2 cellular contexts compared by ENCODE assay signal in the genomic region with DNA sequence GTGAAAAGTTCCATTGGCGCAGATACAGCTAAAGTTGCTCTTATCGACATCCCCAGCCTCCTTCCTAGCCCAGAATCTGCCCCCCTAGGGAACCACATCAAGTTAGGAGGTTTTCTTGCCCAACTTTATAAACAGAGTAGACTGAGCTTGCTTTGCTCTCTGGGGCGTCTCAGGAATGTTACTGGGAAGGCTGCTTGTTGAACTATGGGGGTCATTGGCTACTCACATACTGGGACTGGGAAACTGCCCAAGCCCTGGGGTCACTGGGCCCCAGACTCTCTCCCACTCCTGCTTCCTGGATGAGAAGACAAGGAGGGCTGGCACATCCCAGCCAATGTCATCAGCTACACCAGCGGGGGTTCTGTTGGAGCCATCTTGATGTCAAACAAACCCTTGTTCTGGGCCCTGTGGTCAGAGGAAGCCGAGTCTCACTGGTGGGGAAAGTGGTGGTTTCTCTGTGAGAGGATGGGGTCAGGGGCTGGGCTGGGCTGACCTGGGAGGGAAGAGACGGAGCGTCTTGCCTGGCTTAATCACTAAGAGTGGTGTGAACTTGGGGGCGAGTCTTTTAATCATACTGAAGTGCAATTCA.
TF ChIP-seq lines count a peak whose summit lies in the region.

No MANE protein-coding gene starts in this region.

TF ChIP-seq in GM23338, 12 proteins besides CTCF, POLR2A, EP300 and RAD21:
- TF ChIP-seq EZH2phosphoT487 (IDR thresholded peaks at IDR 0.05; ENCODE audit: unreplicated experiment): no peak

TF ChIP-seq in HepG2, 621 proteins besides CTCF, POLR2A, EP300 and RAD21:
- TF ChIP-seq ZFY (CRISPR knock-in tag; IDR thresholded peaks at IDR 0.05): 0 out of 2 replicates have a peak, but pooled peaks have one; percentile 1
- no peak for TF ChIP-seq NBN (conservative IDR thresholded peaks at IDR 0.05)
- TF ChIP-seq ZNF292 (CRISPR knock-in tag; IDR thresholded peaks at IDR 0.05; ENCODE audit: borderline replicate concordance, low read depth): 0 out of 2 replicates have a peak, but pooled peaks have one; percentile 13
- TF ChIP-seq ZNF883 (CRISPR knock-in tag; IDR thresholded peaks at IDR 0.05; ENCODE audit: not compliant biosample characterization): peak; percentile 64
- TF ChIP-seq ZNF547 (CRISPR knock-in tag; IDR thresholded peaks at IDR 0.05): no peak
- no peak for TF ChIP-seq ZNF550 (CRISPR knock-in tag; IDR thresholded peaks at IDR 0.05; ENCODE audit: borderline replicate concordance)
- no peak for TF ChIP-seq ZNF75D (CRISPR knock-in tag; IDR thresholded peaks at IDR 0.05; ENCODE audit: borderline replicate concordance)
- TF ChIP-seq ZSCAN12 (CRISPR knock-in tag; IDR thresholded peaks at IDR 0.05): no peak
- TF ChIP-seq, protein P1, sequence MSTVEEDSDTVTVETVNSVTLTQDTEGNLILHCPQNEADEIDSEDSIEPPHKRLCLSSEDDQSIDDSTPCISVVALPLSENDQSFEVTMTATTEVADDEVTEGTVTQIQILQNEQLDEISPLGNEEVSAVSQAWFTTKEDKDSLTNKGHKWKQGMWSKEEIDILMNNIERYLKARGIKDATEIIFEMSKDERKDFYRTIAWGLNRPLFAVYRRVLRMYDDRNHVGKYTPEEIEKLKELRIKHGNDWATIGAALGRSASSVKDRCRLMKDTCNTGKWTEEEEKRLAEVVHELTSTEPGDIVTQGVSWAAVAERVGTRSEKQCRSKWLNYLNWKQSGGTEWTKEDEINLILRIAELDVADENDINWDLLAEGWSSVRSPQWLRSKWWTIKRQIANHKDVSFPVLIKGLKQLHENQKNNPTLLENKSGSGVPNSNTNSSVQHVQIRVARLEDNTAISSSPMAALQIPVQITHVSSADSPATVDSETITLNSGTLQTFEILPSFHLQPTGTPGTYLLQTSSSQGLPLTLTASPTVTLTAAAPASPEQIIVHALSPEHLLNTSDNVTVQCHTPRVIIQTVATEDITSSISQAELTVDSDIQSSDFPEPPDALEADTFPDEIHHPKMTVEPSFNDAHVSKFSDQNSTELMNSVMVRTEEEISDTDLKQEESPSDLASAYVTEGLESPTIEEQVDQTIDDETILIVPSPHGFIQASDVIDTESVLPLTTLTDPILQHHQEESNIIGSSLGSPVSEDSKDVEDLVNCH (CRISPR knock-in tag; IDR thresholded peaks at IDR 0.05): no peak
- TF ChIP-seq, protein P2, sequence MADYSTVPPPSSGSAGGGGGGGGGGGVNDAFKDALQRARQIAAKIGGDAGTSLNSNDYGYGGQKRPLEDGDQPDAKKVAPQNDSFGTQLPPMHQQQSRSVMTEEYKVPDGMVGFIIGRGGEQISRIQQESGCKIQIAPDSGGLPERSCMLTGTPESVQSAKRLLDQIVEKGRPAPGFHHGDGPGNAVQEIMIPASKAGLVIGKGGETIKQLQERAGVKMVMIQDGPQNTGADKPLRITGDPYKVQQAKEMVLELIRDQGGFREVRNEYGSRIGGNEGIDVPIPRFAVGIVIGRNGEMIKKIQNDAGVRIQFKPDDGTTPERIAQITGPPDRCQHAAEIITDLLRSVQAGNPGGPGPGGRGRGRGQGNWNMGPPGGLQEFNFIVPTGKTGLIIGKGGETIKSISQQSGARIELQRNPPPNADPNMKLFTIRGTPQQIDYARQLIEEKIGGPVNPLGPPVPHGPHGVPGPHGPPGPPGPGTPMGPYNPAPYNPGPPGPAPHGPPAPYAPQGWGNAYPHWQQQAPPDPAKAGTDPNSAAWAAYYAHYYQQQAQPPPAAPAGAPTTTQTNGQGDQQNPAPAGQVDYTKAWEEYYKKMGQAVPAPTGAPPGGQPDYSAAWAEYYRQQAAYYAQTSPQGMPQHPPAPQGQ (CRISPR knock-in tag; IDR thresholded peaks at IDR 0.05; ENCODE audit: borderline replicate concordance): 0 out of 2 replicates have a peak, but pooled peaks have one; percentile 58
- TF ChIP-seq NCOA2 (CRISPR knock-in tag; IDR thresholded peaks at IDR 0.05): 0 out of 2 replicates have a peak, but pooled peaks have one; percentile 12
- TF ChIP-seq ZNF572 (CRISPR knock-in tag; IDR thresholded peaks at IDR 0.05): 0 out of 2 replicates have a peak, but pooled peaks have one; percentile 37
- TF ChIP-seq, protein P3, sequence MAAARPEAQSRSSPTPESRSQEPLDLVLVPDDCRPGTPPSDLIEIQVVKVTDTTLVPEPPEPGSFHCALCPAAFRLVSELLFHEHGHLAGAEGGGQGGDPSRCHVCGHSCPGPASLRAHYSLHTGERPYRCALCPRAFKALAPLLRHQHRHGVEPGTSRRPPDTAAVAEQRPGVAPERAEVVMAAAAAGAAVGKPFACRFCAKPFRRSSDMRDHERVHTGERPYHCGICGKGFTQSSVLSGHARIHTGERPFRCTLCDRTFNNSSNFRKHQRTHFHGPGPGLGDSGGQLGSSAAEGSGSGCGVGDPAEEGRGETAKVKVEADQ (CRISPR knock-in tag; IDR thresholded peaks at IDR 0.05; ENCODE audit: borderline replicate concordance): 0 out of 2 replicates have a peak, but pooled peaks have one; percentile 31
- TF ChIP-seq, protein P4, sequence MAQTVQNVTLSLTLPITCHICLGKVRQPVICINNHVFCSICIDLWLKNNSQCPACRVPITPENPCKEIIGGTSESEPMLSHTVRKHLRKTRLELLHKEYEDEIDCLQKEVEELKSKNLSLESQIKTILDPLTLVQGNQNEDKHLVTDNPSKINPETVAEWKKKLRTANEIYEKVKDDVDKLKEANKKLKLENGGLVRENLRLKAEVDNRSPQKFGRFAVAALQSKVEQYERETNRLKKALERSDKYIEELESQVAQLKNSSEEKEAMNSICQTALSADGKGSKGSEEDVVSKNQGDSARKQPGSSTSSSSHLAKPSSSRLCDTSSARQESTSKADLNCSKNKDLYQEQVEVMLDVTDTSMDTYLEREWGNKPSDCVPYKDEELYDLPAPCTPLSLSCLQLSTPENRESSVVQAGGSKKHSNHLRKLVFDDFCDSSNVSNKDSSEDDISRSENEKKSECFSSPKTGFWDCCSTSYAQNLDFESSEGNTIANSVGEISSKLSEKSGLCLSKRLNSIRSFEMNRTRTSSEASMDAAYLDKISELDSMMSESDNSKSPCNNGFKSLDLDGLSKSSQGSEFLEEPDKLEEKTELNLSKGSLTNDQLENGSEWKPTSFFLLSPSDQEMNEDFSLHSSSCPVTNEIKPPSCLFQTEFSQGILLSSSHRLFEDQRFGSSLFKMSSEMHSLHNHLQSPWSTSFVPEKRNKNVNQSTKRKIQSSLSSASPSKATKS (CRISPR knock-in tag; IDR thresholded peaks at IDR 0.05): no peak
- TF ChIP-seq HIVEP1 (CRISPR knock-in tag; IDR thresholded peaks at IDR 0.05): no peak
- TF ChIP-seq, protein P5, sequence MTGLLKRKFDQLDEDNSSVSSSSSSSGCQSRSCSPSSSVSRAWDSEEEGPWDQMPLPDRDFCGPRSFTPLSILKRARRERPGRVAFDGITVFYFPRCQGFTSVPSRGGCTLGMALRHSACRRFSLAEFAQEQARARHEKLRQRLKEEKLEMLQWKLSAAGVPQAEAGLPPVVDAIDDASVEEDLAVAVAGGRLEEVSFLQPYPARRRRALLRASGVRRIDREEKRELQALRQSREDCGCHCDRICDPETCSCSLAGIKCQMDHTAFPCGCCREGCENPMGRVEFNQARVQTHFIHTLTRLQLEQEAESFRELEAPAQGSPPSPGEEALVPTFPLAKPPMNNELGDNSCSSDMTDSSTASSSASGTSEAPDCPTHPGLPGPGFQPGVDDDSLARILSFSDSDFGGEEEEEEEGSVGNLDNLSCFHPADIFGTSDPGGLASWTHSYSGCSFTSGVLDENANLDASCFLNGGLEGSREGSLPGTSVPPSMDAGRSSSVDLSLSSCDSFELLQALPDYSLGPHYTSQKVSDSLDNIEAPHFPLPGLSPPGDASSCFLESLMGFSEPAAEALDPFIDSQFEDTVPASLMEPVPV (CRISPR knock-in tag; IDR thresholded peaks at IDR 0.05): no peak
- no peak for TF ChIP-seq KDM2A (CRISPR knock-in tag; IDR thresholded peaks at IDR 0.05; ENCODE audit: borderline replicate concordance, low read depth)
- no peak for TF ChIP-seq ZSCAN31 (CRISPR knock-in tag; IDR thresholded peaks at IDR 0.05; ENCODE audit: low read depth)
- TF ChIP-seq SMYD3 (CRISPR knock-in tag; IDR thresholded peaks at IDR 0.05): no peak
- TF ChIP-seq NFKB2 (CRISPR knock-in tag; IDR thresholded peaks at IDR 0.05; ENCODE audit: borderline replicate concordance): peak; percentile 46; the same call in 1 of the 2 replicates
- TF ChIP-seq TBX2 (CRISPR knock-in tag; IDR thresholded peaks at IDR 0.05; ENCODE audit: borderline replicate concordance): no peak
- 0 out of 2 replicates have a peak, but pooled peaks have one; percentile 43 for TF ChIP-seq ZNF598 (CRISPR knock-in tag; IDR thresholded peaks at IDR 0.05; ENCODE audit: borderline replicate concordance)
- no peak for TF ChIP-seq ZNF3 (CRISPR knock-in tag; IDR thresholded peaks at IDR 0.05)
- TF ChIP-seq NCOA1 (CRISPR knock-in tag; IDR thresholded peaks at IDR 0.05): no peak
- no peak for TF ChIP-seq ZNF329 (CRISPR knock-in tag; IDR thresholded peaks at IDR 0.05; ENCODE audit: low read depth)
- TF ChIP-seq ZBTB3 (CRISPR knock-in tag; IDR thresholded peaks at IDR 0.05; ENCODE audit: borderline replicate concordance, low read depth): no peak
- no peak for TF ChIP-seq JARID2 (CRISPR knock-in tag; IDR thresholded peaks at IDR 0.05; ENCODE audit: insufficient replicate concordance)
- TF ChIP-seq, protein P6, sequence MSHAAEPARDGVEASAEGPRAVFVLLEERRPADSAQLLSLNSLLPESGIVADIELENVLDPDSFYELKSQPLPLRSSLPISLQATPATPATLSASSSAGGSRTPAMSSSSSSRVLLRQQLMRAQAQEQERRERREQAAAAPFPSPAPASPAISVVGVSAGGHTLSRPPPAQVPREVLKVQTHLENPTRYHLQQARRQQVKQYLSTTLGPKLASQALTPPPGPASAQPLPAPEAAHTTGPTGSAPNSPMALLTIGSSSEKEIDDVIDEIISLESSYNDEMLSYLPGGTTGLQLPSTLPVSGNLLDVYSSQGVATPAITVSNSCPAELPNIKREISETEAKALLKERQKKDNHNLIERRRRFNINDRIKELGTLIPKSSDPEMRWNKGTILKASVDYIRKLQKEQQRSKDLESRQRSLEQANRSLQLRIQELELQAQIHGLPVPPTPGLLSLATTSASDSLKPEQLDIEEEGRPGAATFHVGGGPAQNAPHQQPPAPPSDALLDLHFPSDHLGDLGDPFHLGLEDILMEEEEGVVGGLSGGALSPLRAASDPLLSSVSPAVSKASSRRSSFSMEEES (CRISPR knock-in tag; IDR thresholded peaks at IDR 0.05): no peak
- TF ChIP-seq NPAS2 (CRISPR knock-in tag; IDR thresholded peaks at IDR 0.05; ENCODE audit: borderline replicate concordance): 0 out of 2 replicates have a peak, but pooled peaks have one; percentile 43
- TF ChIP-seq ZNF44 (CRISPR knock-in tag; IDR thresholded peaks at IDR 0.05): 0 out of 2 replicates have a peak, but pooled peaks have one; percentile 33
- no peak for TF ChIP-seq FOXJ3 (CRISPR knock-in tag; IDR thresholded peaks at IDR 0.05; ENCODE audit: borderline replicate concordance)
- no peak for TF ChIP-seq ZNF12 (CRISPR knock-in tag; IDR thresholded peaks at IDR 0.05)
- no peak for TF ChIP-seq HOXA9 (CRISPR knock-in tag; IDR thresholded peaks at IDR 0.05; ENCODE audit: borderline replicate concordance)
- TF ChIP-seq ZFP82 (CRISPR knock-in tag; IDR thresholded peaks at IDR 0.05; ENCODE audit: borderline replicate concordance): no peak
- TF ChIP-seq ZNF761 (CRISPR knock-in tag; conservative IDR thresholded peaks at IDR 0.05): no peak
- 0 out of 2 replicates have a peak, but pooled peaks have one; percentile 30 for TF ChIP-seq ZNF274 (CRISPR knock-in tag; IDR thresholded peaks at IDR 0.05)
